In genomic region chr1:31937300-31938183, GRCh38 we compare ENCODE assay signal across 8 cellular contexts. TPM values are rescaled to one million over a fixed set of nuclear protein-coding genes. Genes with fewer than 3 reads are reported as not detected.
A peak's percentile ranks its signal among the peaks of the same experiment; 100 is the strongest.
DNase-seq lines count a peak whose midpoint lies in the region; ATAC-seq lines count a peak whose summit lies in the region.

No MANE protein-coding gene starts in this region.

- CTCF ChIA-PET in activated CD4-positive, alpha-beta memory T cell treated with anti-CD3 and anti-CD28 coated beads, Interleukin-2, amount 10 ng/mL, durations not matched to agents 7 days and 5 days (lab: Charles Lee): interaction anchor here (0.6 to 11.9 kb wide), 6 partner anchors 8 to 148 kb away, joined by 3 to 395 read pairs (median 7); no protein-coding TSS in a partner anchor

- ATAC-seq in GM21619 (IDR thresholded peaks at IDR 0.05; ENCODE audit: unreplicated experiment) (peak; percentile 27), memory B cell (ENCODE audit: low read depth) (peak; percentile 57)

- peak overlapping the region; percentile 100 for H3K4me3 Mint-ChIP-seq in activated CD4-positive, alpha-beta memory T cell treated with anti-CD3 and anti-CD28 coated beads, Interleukin-2, amount 10 ng/mL, durations not matched to agents 7 days and 5 days
- peak overlapping the region; percentile 95 for H3K4me3 Mint-ChIP-seq in memory B cell

- H3K9me3 Mint-ChIP-seq in activated CD4-positive, alpha-beta memory T cell treated with anti-CD3 and anti-CD28 coated beads, Interleukin-2, amount 10 ng/mL, durations not matched to agents 7 days and 5 days: no peaks in the 10 kb centered on the region
- no peaks in the 10 kb centered on the region for H3K9me3 Mint-ChIP-seq in memory B cell

- peak overlapping the region; percentile 95 for H3K27ac Mint-ChIP-seq in activated CD4-positive, alpha-beta memory T cell treated with anti-CD3 and anti-CD28 coated beads, Interleukin-2, amount 10 ng/mL, durations not matched to agents 7 days and 5 days
- peak overlapping the region; percentile 96 for H3K27ac Mint-ChIP-seq in memory B cell

- no peaks in the 10 kb centered on the region for H3K27me3 Mint-ChIP-seq in activated CD4-positive, alpha-beta memory T cell treated with anti-CD3 and anti-CD28 coated beads, Interleukin-2, amount 10 ng/mL, durations not matched to agents 7 days and 5 days
- H3K27me3 Mint-ChIP-seq in memory B cell: no peaks in the 10 kb centered on the region

- peaks cover 77% of the 10 kb centered on the region for H3K4me1 Mint-ChIP-seq in activated CD4-positive, alpha-beta memory T cell treated with anti-CD3 and anti-CD28 coated beads, Interleukin-2, amount 10 ng/mL, durations not matched to agents 7 days and 5 days
- peaks cover 43% of the 10 kb centered on the region for H3K4me1 Mint-ChIP-seq in memory B cell

- POLR2A ChIA-PET in activated CD4-positive, alpha-beta memory T cell treated with anti-CD3 and anti-CD28 coated beads, Interleukin-2, amount 10 ng/mL, durations not matched to agents 7 days and 5 days (lab: Charles Lee): interaction anchor here (0.7 to 9.3 kb wide), 16 partner anchors 7 to 275 kb away, joined by 3 to 211 read pairs (median 6); partner anchors contain the start of gene KHDRBS1

- H3K36me3 Mint-ChIP-seq in activated CD4-positive, alpha-beta memory T cell treated with anti-CD3 and anti-CD28 coated beads, Interleukin-2, amount 10 ng/mL, durations not matched to agents 7 days and 5 days (ENCODE audit: low read depth): peaks cover 38% of the 10 kb centered on the region
- H3K36me3 Mint-ChIP-seq in memory B cell: peaks cover 8% of the 10 kb centered on the region

- DNase-seq in ELF-1 (ENCODE audit: low read depth, low spot score) (peak; percentile 50), Kasumi-1 (lab: John Stamatoyannopoulos, UW) (peak; percentile 34 to 36), memory B cell (ENCODE audit: low spot score in 2 of 2) (peak; percentile 65 to 81), NOMO-1 treated with DMSO at 0.1 percent for 48 hours (lab: John Stamatoyannopoulos, UW; ENCODE audit: unreplicated experiment) (no peak)
- peak; percentile 80 for DNase-seq in activated CD4-positive, alpha-beta memory T cell treated with anti-CD3 and anti-CD28 coated beads, Interleukin-2, amount 10 ng/mL, durations not matched to agents 7 days and 5 days
- DNase-seq in effector CD4-positive, alpha-beta T cell: peak; percentile 72
- peak; percentile 79 for DNase-seq in stimulated activated CD8-positive, alpha-beta memory T cell treated with anti-CD3 and anti-CD28 coated beads, Interleukin-12 subunit alpha, Interleukin-12 subunit beta, amount 100 ng/mL, for 4 hours (ENCODE audit: low read depth)

RNA-seq across cellular contexts. Expression of gene PTP4A2, which starts 0.6 kb away (rescaled TPM):
- 100 to 1,000 TPM; 337 to 349 TPM for total RNA-seq in activated CD4-positive, alpha-beta memory T cell treated with anti-CD3 and anti-CD28 coated beads, Interleukin-2, amount 10 ng/mL, durations not matched to agents 7 days and 5 days
